In the genomic region with DNA sequence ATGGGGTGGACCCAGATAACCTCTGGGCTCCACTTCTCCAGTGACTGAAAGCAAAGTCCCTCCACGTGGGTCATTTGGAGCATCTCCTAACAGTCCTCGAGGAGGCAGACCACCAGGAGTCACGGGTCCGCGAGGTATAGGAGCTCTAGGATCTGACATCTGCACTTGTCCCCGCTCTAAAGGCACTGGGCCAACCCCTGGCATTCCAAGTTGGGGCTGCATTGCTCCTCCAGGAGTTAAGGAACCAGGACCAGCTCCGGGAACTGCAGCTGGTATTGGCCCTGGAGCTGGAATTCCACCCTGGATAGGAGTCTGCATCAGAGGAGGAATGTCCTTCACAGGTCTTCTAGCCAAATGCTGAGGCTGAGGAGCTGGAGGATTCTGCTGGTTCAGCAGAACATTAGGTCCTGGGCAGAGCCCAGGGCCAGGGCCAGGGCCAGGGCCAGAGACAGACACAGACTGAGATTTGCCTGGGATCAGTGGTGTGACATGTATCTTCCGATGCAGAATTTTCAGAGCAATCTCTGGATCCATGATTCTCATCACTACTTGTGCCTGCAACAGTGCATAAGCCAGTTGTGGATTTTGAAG, we compare ENCODE assay signal across 8 cellular contexts. TPM values are rescaled to one million over a fixed set of nuclear protein-coding genes. Genes with fewer than 3 reads are reported as not detected.
DNase-seq lines count a peak whose midpoint lies in the region; ATAC-seq and TF ChIP-seq lines count a peak whose summit lies in the region.

No MANE protein-coding gene starts in this region.

- POLR2A ChIA-PET in activated CD8-positive, alpha-beta T cell treated with anti-CD3 and anti-CD28 coated beads, Interleukin-2, amount 10 ng/mL, durations not matched to agents 7 days and 5 days (lab: Charles Lee): interaction anchor here (0.6 to 0.7 kb wide), 2 partner anchors 15 to 55 kb away, joined by 3 read pairs; no protein-coding TSS in a partner anchor
- POLR2A ChIA-PET in HEK293T (lab: Yijun Ruan, JAX): no interaction called here

- no peak for ATAC-seq in activated CD8-positive, alpha-beta T cell treated with anti-CD3 and anti-CD28 coated beads, Interleukin-2, amount 10 ng/mL, durations not matched to agents 7 days and 5 days

- H3K36me3 ChIP-seq in HAP-1 (replicated peaks): 0 out of 2 replicates have a peak, but pooled peaks cover 3% of the 10 kb centered on the region
- no peaks in the 10 kb centered on the region for H3K36me3 ChIP-seq in right atrium auricular region

- H3K4me1 ChIP-seq in HAP-1 (peaks cover 4% of the 10 kb centered on the region), right atrium auricular region (peaks cover 0 to 54% of the 10 kb centered on the region in 2 donors)

- H3K4me1 Mint-ChIP-seq in activated CD8-positive, alpha-beta T cell treated with anti-CD3 and anti-CD28 coated beads, Interleukin-2, amount 10 ng/mL, durations not matched to agents 7 days and 5 days (ENCODE audit: low read depth): peaks cover 36% of the 10 kb centered on the region

- no peak for TF ChIP-seq CTCF in right atrium auricular region (IDR thresholded peaks at IDR 0.05)

- peak overlapping the region; percentile 99 for H3K4me3 Mint-ChIP-seq in activated CD8-positive, alpha-beta T cell treated with anti-CD3 and anti-CD28 coated beads, Interleukin-2, amount 10 ng/mL, durations not matched to agents 7 days and 5 days

- no peaks in the 10 kb centered on the region for H3K27me3 Mint-ChIP-seq in activated CD8-positive, alpha-beta T cell treated with anti-CD3 and anti-CD28 coated beads, Interleukin-2, amount 10 ng/mL, durations not matched to agents 7 days and 5 days (ENCODE audit: low read depth)

- peaks cover 3% of the 10 kb centered on the region; the same call in 1 of the 2 replicates for H3K9me3 ChIP-seq in HAP-1
- H3K9me3 ChIP-seq in right atrium auricular region: no peaks in the 10 kb centered on the region

- CTCF ChIA-PET in activated CD8-positive, alpha-beta T cell treated with anti-CD3 and anti-CD28 coated beads, Interleukin-2, amount 10 ng/mL, durations not matched to agents 7 days and 5 days (lab: Charles Lee): no interaction called here
- CTCF ChIA-PET in HEK293T (lab: Yijun Ruan, JAX): no interaction called here

- H3K27ac ChIP-seq in right atrium auricular region (peak overlapping the region; percentile 90 to 92), skin epidermis (peak overlapping the region in 20 of 21 experiments; percentile 82 to 100 (median 98))

- in situ Hi-C loops in HAP-1 (cut with MboI; ENCODE audit: low sequenced_read_pairs): no loop called here

- peaks cover 44% of the 10 kb centered on the region for H3K36me3 Mint-ChIP-seq in activated CD8-positive, alpha-beta T cell treated with anti-CD3 and anti-CD28 coated beads, Interleukin-2, amount 10 ng/mL, durations not matched to agents 7 days and 5 days (ENCODE audit: low read depth)

- H3K27me3 ChIP-seq in HAP-1 (ENCODE audit: low read depth) (0 out of 2 replicates have a peak, but pooled peaks cover 2% of the 10 kb centered on the region), right atrium auricular region (no peaks in the 10 kb centered on the region)

- peak overlapping the region; percentile 100 for H3K27ac Mint-ChIP-seq in activated CD8-positive, alpha-beta T cell treated with anti-CD3 and anti-CD28 coated beads, Interleukin-2, amount 10 ng/mL, durations not matched to agents 7 days and 5 days

- no peaks in the 10 kb centered on the region for H3K9me3 Mint-ChIP-seq in activated CD8-positive, alpha-beta T cell treated with anti-CD3 and anti-CD28 coated beads, Interleukin-2, amount 10 ng/mL, durations not matched to agents 7 days and 5 days (ENCODE audit: insufficient read depth)

- no peak for DNase-seq in HAP-1 (ENCODE audit: low spot score in 2 of 2)
- no peak for DNase-seq in activated CD8-positive, alpha-beta T cell treated with anti-CD3 and anti-CD28 coated beads, Interleukin-2, amount 10 ng/mL, durations not matched to agents 7 days and 5 days
- DNase-seq in right atrium auricular region (ENCODE audit: low spot score): no peak
- no peak for DNase-seq in cerebellar nuclear complex (lab: John Stamatoyannopoulos, UW)
- no peak for DNase-seq in COR-L47 (lab: John Stamatoyannopoulos, UW)
- no peak for DNase-seq in hepatic stellate cell (ENCODE audit: low spot score)
- DNase-seq in HEK293T (ENCODE audit: extremely low spot score): no peak

- H3K4me3 ChIP-seq in HAP-1: peak overlapping the region; percentile 58
- peak overlapping the region; percentile 73 to 78 for H3K4me3 ChIP-seq in right atrium auricular region
- peak overlapping the region; percentile 60 to 91 (median 73) for H3K4me3 ChIP-seq in skin epidermis

TF ChIP-seq in HEK293T, 16 proteins besides CTCF, POLR2A, EP300 and RAD21:
- TF ChIP-seq BHLHE40 (IDR thresholded peaks at IDR 0.05; ENCODE audit: borderline replicate concordance) (no peak), ARNT (IDR thresholded peaks at IDR 0.05) (no peak), FOXK2 (IDR thresholded peaks at IDR 0.05) (no peak), SUZ12 (IDR thresholded peaks at IDR 0.05) (no peak), LEF1 (IDR thresholded peaks at IDR 0.05; ENCODE audit: borderline replicate concordance) (no peak), FOXM1 (IDR thresholded peaks at IDR 0.05; ENCODE audit: borderline replicate concordance) (no peak), FOXA1 (IDR thresholded peaks at IDR 0.05) (no peak), CTBP1 (IDR thresholded peaks at IDR 0.05; ENCODE audit: borderline replicate concordance) (no peak), TARDBP (IDR thresholded peaks at IDR 0.05) (no peak), ZNF384 (IDR thresholded peaks at IDR 0.05) (no peak), L3MBTL2 (conservative IDR thresholded peaks at IDR 0.05) (no peak), HDGF (IDR thresholded peaks at IDR 0.05; ENCODE audit: borderline replicate concordance) (no peak), SP1 (IDR thresholded peaks at IDR 0.05) (no peak), ELF4 (IDR thresholded peaks at IDR 0.05) (no peak), NFRKB (IDR thresholded peaks at IDR 0.05) (no peak)
- TF ChIP-seq, protein P1, sequence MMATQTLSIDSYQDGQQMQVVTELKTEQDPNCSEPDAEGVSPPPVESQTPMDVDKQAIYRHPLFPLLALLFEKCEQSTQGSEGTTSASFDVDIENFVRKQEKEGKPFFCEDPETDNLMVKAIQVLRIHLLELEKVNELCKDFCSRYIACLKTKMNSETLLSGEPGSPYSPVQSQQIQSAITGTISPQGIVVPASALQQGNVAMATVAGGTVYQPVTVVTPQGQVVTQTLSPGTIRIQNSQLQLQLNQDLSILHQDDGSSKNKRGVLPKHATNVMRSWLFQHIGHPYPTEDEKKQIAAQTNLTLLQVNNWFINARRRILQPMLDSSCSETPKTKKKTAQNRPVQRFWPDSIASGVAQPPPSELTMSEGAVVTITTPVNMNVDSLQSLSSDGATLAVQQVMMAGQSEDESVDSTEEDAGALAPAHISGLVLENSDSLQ (IDR thresholded peaks at IDR 0.05): no peak

RNA-seq across cellular contexts. Expression of a gene that starts 0.8 kb away (rescaled TPM):
- 10 to 100 TPM; 30.3 to 32.1 TPM for total RNA-seq in activated CD8-positive, alpha-beta T cell treated with anti-CD3 and anti-CD28 coated beads, Interleukin-2, amount 10 ng/mL, durations not matched to agents 7 days and 5 days
- total RNA-seq in right atrium auricular region: 10 to 100 TPM; 13.0 to 14.7 TPM
